11 cellular contexts compared by ENCODE assay signal in genomic region chr22:45903355-45904149, GRCh38.
A peak's percentile ranks its signal among the peaks of the same experiment; 100 is the strongest.
DNase-seq lines count a peak whose midpoint lies in the region; ATAC-seq, FAIRE-seq and TF ChIP-seq lines count a peak whose summit lies in the region.
"Had no signal": no experiment of that assay in that cellular context is flagged by ENCODE, and none has a peak within 500 bp of the region (broad histone marks: within the 10 kb centered on the region; RNA-seq: fewer than 3 reads in every experiment).

No MANE protein-coding gene starts in this region.

- no peaks in the 10 kb centered on the region for H3K27me3 ChIP-seq in pancreas

- H3K4me3 ChIP-seq in pancreas = no peak overlapping the region

- DNase-seq in EL (peak; percentile 84), RPMI8226 (peak; percentile 32), fibroblast of gingiva (ENCODE audit: low read depth) (peak; percentile 32), pancreas (peak in 4 of 6 donors; percentile 34 to 64 (median 46)), SK-N-DZ (ENCODE audit: low spot score) (no peak), GM10266 (ENCODE audit: extremely low spot score) (no peak), HuH-7 (ENCODE audit: low spot score) (no peak)
- DNase-seq: NCI-H2081 had no signal

- TF ChIP-seq CTCF in pancreas (IDR thresholded peaks at IDR 0.05) (no peak), GM10266 (IDR thresholded peaks at IDR 0.05; ENCODE audit: control insufficient read depth, insufficient read depth, low read depth, missing control alignments) (no peak)

- no peaks in the 10 kb centered on the region for H3K4me1 ChIP-seq in pancreas

- 16% methylated on average over 25 to 29 of the region's 29 CpGs for WGBS in pancreas, 2 donors

- intact Hi-C loops in pancreas (cut with DNase I) = no loop called here

- H3K9me3 ChIP-seq in pancreas = no peaks in the 10 kb centered on the region

- H3K36me3 ChIP-seq in pancreas = no peaks in the 10 kb centered on the region

- no peak for FAIRE-seq in pancreas (lab: Jason Lieb, UNC)
- FAIRE-seq: G401.6 had no signal

- ATAC-seq in pancreas (peak; percentile 62 to 81 (median 74)), GM21737 (IDR thresholded peaks at IDR 0.05; ENCODE audit: unreplicated experiment) (no peak)
- ATAC-seq: stimulated activated memory B cell treated with anti-CD40 and anti-IgM and Interleukin-4, amounts not matched to agents 10 μg/mL and 1 μg/mL and 100 μg/mL, for 72 hours had no signal

- no peak overlapping the region for H3K27ac ChIP-seq in pancreas

Comparison
In these comparisons a context has a peak if more than half of its experiments do, and no peak if none do; other contexts are left out.
1. DNase-seq: peak in EL (single experiment), RPMI8226 (single experiment), fibroblast of gingiva (single experiment) and pancreas (4 of 6); none in SK-N-DZ (single experiment), GM10266 (single experiment) and HuH-7 (single experiment).